In genomic region chr11:114296190-114296978, GRCh38 we compare ENCODE assay signal across 8 cellular contexts. TPM values are rescaled to one million over a fixed set of nuclear protein-coding genes. Genes with fewer than 3 reads are reported as not detected.
DNase-seq lines count a peak whose midpoint lies in the region; ATAC-seq and TF ChIP-seq lines count a peak whose summit lies in the region.

TSS of gene NNMT (plus strand) at chr11:114296399. CDS start at chr11:114296557, 158 bp downstream.

- DNase-seq in OCI-M1 (lab: John Stamatoyannopoulos, UW), result peak; percentile 34
- DNase-seq in epithelial cell of prostate (ENCODE audit: low read depth, low spot score), result no peak
- peak; percentile 28 to 68 (median 34) for DNase-seq in mucosa of descending colon
- DNase-seq in ureter (ENCODE audit: low spot score), result peak; percentile 70
- no peak for DNase-seq in central memory CD4-positive, alpha-beta T cell
- no peak for DNase-seq in NCI-H748 (lab: John Stamatoyannopoulos, UW; ENCODE audit: unreplicated experiment)
- no peak for DNase-seq in stimulated activated CD4-positive, alpha-beta T cell treated with anti-CD3 and anti-CD28 coated beads, Interleukin-12 subunit alpha, Interleukin-12 subunit beta, amount 100 ng/mL, for 4 hours
- DNase-seq in activated naive CD4-positive, alpha-beta T cell treated with anti-CD3 and anti-CD28 coated beads, Interleukin-2, amount 50 U/mL, for 16 hours, result no peak

- peak within 1 kb of the TSS; percentile 81 for H3K27ac ChIP-seq in epithelial cell of prostate

- no peak for TF ChIP-seq CTCF in mucosa of descending colon (IDR thresholded peaks at IDR 0.05)

- peak; percentile 64 for ATAC-seq in mucosa of descending colon

- intact Hi-C loops in mucosa of descending colon (cut with DNase I, micrococcal nuclease), result no loop called here

- no peaks in the 10 kb centered on the region for H3K36me3 ChIP-seq in mucosa of descending colon (ENCODE audit: low read depth)

- H3K4me1 ChIP-seq in mucosa of descending colon (ENCODE audit: low read depth), result no peaks in the 10 kb centered on the region

- H3K9me3 ChIP-seq in mucosa of descending colon, result no peaks in the 10 kb centered on the region

- H3K4me3 ChIP-seq in mucosa of descending colon, result no peak within 1 kb of the TSS

RNA-seq across cellular contexts. Expression of gene NNMT, which starts in this region (rescaled TPM):
- total RNA-seq in mucosa of descending colon, result 100 to 1,000 TPM in 1 of 3 donors, 10 to 100 TPM in 2; 13.1 to 112 (median 65.9) TPM
- 141 TPM for total RNA-seq in ureter

Comparison
In these comparisons a context has a peak if more than half of its experiments do, and no peak if none do; other contexts are left out.
1. DNase-seq: peak in OCI-M1 (single experiment), mucosa of descending colon (3 of 3) and ureter (single experiment); none in epithelial cell of prostate (single experiment), central memory CD4-positive, alpha-beta T cell (single experiment), NCI-H748 (single experiment), stimulated activated CD4-positive, alpha-beta T cell treated with anti-CD3 and anti-CD28 coated beads, Interleukin-12 subunit alpha, Interleukin-12 subunit beta, amount 100 ng/mL, for 4 hours (single experiment) and activated naive CD4-positive, alpha-beta T cell treated with anti-CD3 and anti-CD28 coated beads, Interleukin-2, amount 50 U/mL, for 16 hours (single experiment).